ENCODE assay signal across 10 cellular contexts in the genomic region with DNA sequence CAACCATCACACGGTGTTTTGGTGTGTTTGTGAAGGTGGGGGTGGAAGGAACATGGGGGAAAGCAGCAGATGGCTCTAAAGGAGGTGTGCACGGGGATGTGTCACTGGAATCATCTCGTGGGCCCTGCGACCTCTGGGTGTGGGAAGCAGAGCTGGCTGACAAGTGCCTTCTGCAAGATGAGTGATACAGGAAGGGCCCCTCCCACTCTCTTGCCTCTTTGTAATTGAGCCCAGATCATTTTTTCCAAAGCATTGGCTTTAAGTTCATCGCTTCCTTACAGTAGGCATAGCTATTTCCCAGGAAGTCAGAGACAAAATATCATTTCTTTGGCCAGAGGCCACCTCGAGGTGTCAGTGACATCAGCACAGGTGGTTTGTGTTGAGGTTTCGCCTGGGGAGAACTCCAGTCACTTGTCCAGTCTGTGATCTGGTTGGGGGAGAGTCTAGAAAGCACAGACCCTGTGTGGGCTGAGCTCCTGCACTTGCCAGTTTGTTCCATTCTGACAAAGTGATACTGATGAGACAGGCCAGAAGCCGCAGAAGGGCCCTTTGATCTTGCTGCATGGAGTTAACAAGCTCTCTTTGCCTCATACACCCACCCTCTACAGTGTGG. TPM values are rescaled to one million over a fixed set of nuclear protein-coding genes. Genes with fewer than 3 reads are reported as not detected.
DNase-seq lines count a peak whose midpoint lies in the region; ATAC-seq, FAIRE-seq and TF ChIP-seq lines count a peak whose summit lies in the region.
"Had no signal": no experiment of that assay in that cellular context is flagged by ENCODE, and none has a peak within 500 bp of the region (broad histone marks: within the 10 kb centered on the region; RNA-seq: fewer than 3 reads in every experiment).

No MANE protein-coding gene starts in this region.

- H3K4me3 Mint-ChIP-seq in activated CD8-positive, alpha-beta memory T cell treated with anti-CD3 and anti-CD28 coated beads, Interleukin-2, amount 10 ng/mL, durations not matched to agents 7 days and 5 days: no peak overlapping the region

- H3K79me2 ChIP-seq in fibroblast of lung (ENCODE audit: control insufficient read depth, insufficient read depth, low read length): no peaks in the 10 kb centered on the region
- no peaks in the 10 kb centered on the region for H3K79me2 ChIP-seq in mesendoderm (ENCODE audit: control insufficient read depth, insufficient read depth, low read length)

- H3K27me3 ChIP-seq in fibroblast of lung (ENCODE audit: control insufficient read depth, insufficient read depth, low read length) (no peaks in the 10 kb centered on the region), mesendoderm (ENCODE audit: insufficient read depth, low read length, poor library complexity) (no peaks in the 10 kb centered on the region)

- peak overlapping the region; percentile 76 for H3K4me2 ChIP-seq in fibroblast of lung (ENCODE audit: extremely low read depth, insufficient read depth, low read length)
- no peak overlapping the region for H3K4me2 ChIP-seq in mesendoderm (ENCODE audit: low read length)

- peak; percentile 72 for DNase-seq in activated CD8-positive, alpha-beta memory T cell treated with anti-CD3 and anti-CD28 coated beads, Interleukin-2, amount 10 ng/mL, durations not matched to agents 7 days and 5 days
- DNase-seq in fibroblast of lung (ENCODE audit: low read depth in 2 of 2): peak; percentile 61 to 80
- peak; percentile 14 for DNase-seq in stimulated activated CD8-positive, alpha-beta memory T cell treated with anti-CD3 and anti-CD28 coated beads, Interleukin-12 subunit alpha, Interleukin-12 subunit beta, amount 100 ng/mL, for 1 hour (ENCODE audit: low read depth)
- no peak for DNase-seq in GM19239 (ENCODE audit: insufficient read length, low spot score)
- DNase-seq in mesendoderm: no peak

- TF ChIP-seq CTCF in HEK293 (tag by site-specific recombination; IDR thresholded peaks at IDR 0.05): no peak
- no peak for TF ChIP-seq CTCF in fibroblast of lung (conservative IDR thresholded peaks at IDR 0.05 in 1 of 2, IDR thresholded peaks at IDR 0.05 in 1 of 2; ENCODE audit: low read depth in 1 of 2, low read length in 2 of 2)

- FAIRE-seq in GM19239 (lab: Jason Lieb, UNC): no peak
- FAIRE-seq: K562 had no signal

- H2BK120ac ChIP-seq in mesendoderm (ENCODE audit: low read depth, low read length): no peak overlapping the region

- no peak overlapping the region for H3K18ac ChIP-seq in mesendoderm (ENCODE audit: low read length)

- CTCF ChIA-PET in HEK293 (lab: Yijun Ruan, JAX): interaction anchor here (0.6 to 1.2 kb wide), 4 partner anchors 19 to 75 kb away, joined by 3 to 5 read pairs (median 4); no protein-coding TSS in a partner anchor
- CTCF ChIA-PET in activated CD8-positive, alpha-beta memory T cell treated with anti-CD3 and anti-CD28 coated beads, Interleukin-2, amount 10 ng/mL, durations not matched to agents 7 days and 5 days (lab: Charles Lee): interaction anchor here (0.9 to 5.8 kb wide), 9 partner anchors 10 to 122 kb away, joined by 3 to 22 read pairs (median 5); a partner anchor contains a TSS

- peak overlapping the region; percentile 77 for H3K27ac Mint-ChIP-seq in activated CD8-positive, alpha-beta memory T cell treated with anti-CD3 and anti-CD28 coated beads, Interleukin-2, amount 10 ng/mL, durations not matched to agents 7 days and 5 days

- no peak overlapping the region for H3K27ac ChIP-seq in HEK293 (ENCODE audit: extremely low read depth, low read depth, low read length)
- peak overlapping the region; percentile 51 for H3K27ac ChIP-seq in fibroblast of lung (ENCODE audit: insufficient read depth, low read length)
- H3K27ac ChIP-seq in mesendoderm (ENCODE audit: low read depth, low read length): no peak overlapping the region

- H3K36me3 Mint-ChIP-seq in activated CD8-positive, alpha-beta memory T cell treated with anti-CD3 and anti-CD28 coated beads, Interleukin-2, amount 10 ng/mL, durations not matched to agents 7 days and 5 days: peaks cover 52% of the 10 kb centered on the region

- no peaks in the 10 kb centered on the region for H3K79me1 ChIP-seq in mesendoderm (ENCODE audit: low read length)

- no peak overlapping the region for H3K4me3 ChIP-seq in HEK293 (ENCODE audit: low read depth, low read length)
- no peak overlapping the region for H3K4me3 ChIP-seq in fibroblast of lung (replicated peaks in 1 of 4; ENCODE audit: control extremely low read depth in 1 of 4, insufficient read depth in 1 of 4, low read depth in 3 of 4, low read length in 4 of 4)
- no peak overlapping the region for H3K4me3 ChIP-seq in mesendoderm (ENCODE audit: low read length)
- H3K4me3 ChIP-seq: K562, lung had no signal

- no peak overlapping the region for H3K23ac ChIP-seq in mesendoderm (ENCODE audit: low read length)

- no peak overlapping the region for H2BK15ac ChIP-seq in mesendoderm (replicated peaks; ENCODE audit: low read depth)

- no peaks in the 10 kb centered on the region for H3K27me3 Mint-ChIP-seq in activated CD8-positive, alpha-beta memory T cell treated with anti-CD3 and anti-CD28 coated beads, Interleukin-2, amount 10 ng/mL, durations not matched to agents 7 days and 5 days

- H3K4ac ChIP-seq in mesendoderm (ENCODE audit: low read depth, low read length): no peak overlapping the region

- no peak overlapping the region for H3K56ac ChIP-seq in mesendoderm (ENCODE audit: low read length)

- H3K4me1 Mint-ChIP-seq in activated CD8-positive, alpha-beta memory T cell treated with anti-CD3 and anti-CD28 coated beads, Interleukin-2, amount 10 ng/mL, durations not matched to agents 7 days and 5 days: peaks cover 31% of the 10 kb centered on the region

- no peaks in the 10 kb centered on the region for H4K20me1 ChIP-seq in fibroblast of lung (ENCODE audit: control insufficient read depth, extremely low read depth, insufficient read depth, low read length)

- H2BK5ac ChIP-seq in mesendoderm (ENCODE audit: low read length): no peak overlapping the region

- H3K9ac ChIP-seq in fibroblast of lung (ENCODE audit: insufficient read depth, low read length) (no peak overlapping the region), mesendoderm (ENCODE audit: low read length) (no peak overlapping the region)

- no peak overlapping the region for H4K5ac ChIP-seq in mesendoderm (ENCODE audit: low read length)

- H4K8ac ChIP-seq in mesendoderm (ENCODE audit: low read depth, low read length): no peak overlapping the region

- H3K9me3 ChIP-seq in HEK293 (ENCODE audit: control insufficient read depth, insufficient read depth, low read depth, low read length) (no peaks in the 10 kb centered on the region), fibroblast of lung (ENCODE audit: control insufficient read depth, insufficient read depth, low read depth, low read length) (no peaks in the 10 kb centered on the region)

- H3K36me3 ChIP-seq in HEK293 (ENCODE audit: control insufficient read depth in 2 of 2, insufficient read depth in 1 of 2, low read length in 2 of 2) (peaks cover 26 to 71% of the 10 kb centered on the region in 2 experiments), fibroblast of lung (ENCODE audit: control insufficient read depth, insufficient read depth, low read length) (peaks cover 2% of the 10 kb centered on the region), mesendoderm (ENCODE audit: control insufficient read depth, insufficient read depth, low read length) (peaks cover 17% of the 10 kb centered on the region)

- WGBS in mesendoderm (ENCODE audit: extremely low coverage, insufficient coverage, low lambda C conversion rate): no CpG with 5 or more reads among the region's 8 CpGs

- POLR2A ChIA-PET in HEK293 (lab: Yijun Ruan, JAX): interaction anchor here (1.3 kb wide), 1 partner anchor 16 kb away, joined by 3 read pairs; no protein-coding TSS in a partner anchor

- H3K4me1 ChIP-seq in HEK293 (ENCODE audit: control insufficient read depth, insufficient read depth, low read length): peaks cover 10% of the 10 kb centered on the region; the same call in 1 of the 2 replicates
- peaks cover 20% of the 10 kb centered on the region for H3K4me1 ChIP-seq in fibroblast of lung (ENCODE audit: control insufficient read depth, extremely low read depth, insufficient read depth, low read length)
- no peaks in the 10 kb centered on the region for H3K4me1 ChIP-seq in mesendoderm (ENCODE audit: control insufficient read depth, low read depth, low read length)

- no peak overlapping the region for H2AK5ac ChIP-seq in mesendoderm (ENCODE audit: low read length)

- peak; percentile 86 for ATAC-seq in activated CD8-positive, alpha-beta memory T cell treated with anti-CD3 and anti-CD28 coated beads, Interleukin-2, amount 10 ng/mL, durations not matched to agents 7 days and 5 days
- no peak for ATAC-seq in HG02763 (IDR thresholded peaks at IDR 0.05; ENCODE audit: unreplicated experiment)
- ATAC-seq in HG02970 (IDR thresholded peaks at IDR 0.05; ENCODE audit: low FRiP score, unreplicated experiment): no peak
- ATAC-seq: K562 had no signal

- H2AFZ ChIP-seq in fibroblast of lung (ENCODE audit: low read length): no peak overlapping the region

- H3K9me3 Mint-ChIP-seq in activated CD8-positive, alpha-beta memory T cell treated with anti-CD3 and anti-CD28 coated beads, Interleukin-2, amount 10 ng/mL, durations not matched to agents 7 days and 5 days (ENCODE audit: low read depth): no peaks in the 10 kb centered on the region

TF ChIP-seq in HEK293, 187 proteins besides CTCF, POLR2A, EP300 and RAD21 (continues in another document):
- TF ChIP-seq ZFHX2 (tag by site-specific recombination; conservative IDR thresholded peaks at IDR 0.05): peak; percentile 64

RNA-seq across cellular contexts. Expression of a gene that starts 20.6 kb away (rescaled TPM):
- 10 to 100 TPM; 21.5 to 30.6 TPM for total RNA-seq in activated CD8-positive, alpha-beta memory T cell treated with anti-CD3 and anti-CD28 coated beads, Interleukin-2, amount 10 ng/mL, durations not matched to agents 7 days and 5 days
- total RNA-seq in fibroblast of lung: 39.5 and 63.3 TPM in 2 replicates
- polyA plus RNA-seq in fibroblast of lung: 45.3 and 51.8 TPM in 2 replicates
- 19.3 and 26.0 TPM in 2 replicates for polyA plus RNA-seq in fibroblast of lung (2012)
- polyA minus RNA-seq in fibroblast of lung (ENCODE audit: low replicate concordance): 93.2 and 146 TPM in 2 replicates
- 5.2 TPM for polyA plus RNA-seq in mesendoderm (2013, experiment 1 of 2)
- polyA plus RNA-seq in mesendoderm (2013, experiment 2 of 2): 5.2 TPM

RNA-seq across cellular contexts. Expression of a gene that starts 33.9 kb away (rescaled TPM):
- 10 to 100 TPM; 57.7 to 82.3 TPM for total RNA-seq in activated CD8-positive, alpha-beta memory T cell treated with anti-CD3 and anti-CD28 coated beads, Interleukin-2, amount 10 ng/mL, durations not matched to agents 7 days and 5 days
- total RNA-seq in fibroblast of lung: 14.4 and 14.9 TPM in 2 replicates
- polyA plus RNA-seq in fibroblast of lung: 56.5 and 80.1 TPM in 2 replicates
- polyA plus RNA-seq in fibroblast of lung (2012): 31.8 and 48.3 TPM in 2 replicates
- polyA minus RNA-seq in fibroblast of lung (ENCODE audit: low replicate concordance): 79.6 and 176 TPM in 2 replicates
- polyA plus RNA-seq in mesendoderm (2013, experiment 1 of 2): 80.1 TPM
- polyA plus RNA-seq in mesendoderm (2013, experiment 2 of 2): 82.8 TPM

RNA-seq across cellular contexts. Expression of a gene that starts 33.9 kb away (rescaled TPM):
- 100 to 1,000 TPM; 133 to 147 TPM for total RNA-seq in activated CD8-positive, alpha-beta memory T cell treated with anti-CD3 and anti-CD28 coated beads, Interleukin-2, amount 10 ng/mL, durations not matched to agents 7 days and 5 days
- total RNA-seq in fibroblast of lung: 39.0 and 55.7 TPM in 2 replicates
- 74.3 and 83.0 TPM in 2 replicates for polyA plus RNA-seq in fibroblast of lung
- 77.0 and 86.9 TPM in 2 replicates for polyA plus RNA-seq in fibroblast of lung (2012)
- 193 and 219 TPM in 2 replicates for polyA minus RNA-seq in fibroblast of lung (ENCODE audit: low replicate concordance)
- 88.0 TPM for polyA plus RNA-seq in mesendoderm (2013, experiment 1 of 2)
- polyA plus RNA-seq in mesendoderm (2013, experiment 2 of 2): 89.9 TPM

Comparison
In these comparisons a context has a peak if more than half of its experiments do, and no peak if none do; other contexts are left out.
1. DNase-seq: peak in activated CD8-positive, alpha-beta memory T cell treated with anti-CD3 and anti-CD28 coated beads, Interleukin-2, amount 10 ng/mL, durations not matched to agents 7 days and 5 days (single experiment), fibroblast of lung (2 of 2) and stimulated activated CD8-positive, alpha-beta memory T cell treated with anti-CD3 and anti-CD28 coated beads, Interleukin-12 subunit alpha, Interleukin-12 subunit beta, amount 100 ng/mL, for 1 hour (single experiment); none in GM19239 (single experiment) and mesendoderm (single experiment).